In the genomic region with DNA sequence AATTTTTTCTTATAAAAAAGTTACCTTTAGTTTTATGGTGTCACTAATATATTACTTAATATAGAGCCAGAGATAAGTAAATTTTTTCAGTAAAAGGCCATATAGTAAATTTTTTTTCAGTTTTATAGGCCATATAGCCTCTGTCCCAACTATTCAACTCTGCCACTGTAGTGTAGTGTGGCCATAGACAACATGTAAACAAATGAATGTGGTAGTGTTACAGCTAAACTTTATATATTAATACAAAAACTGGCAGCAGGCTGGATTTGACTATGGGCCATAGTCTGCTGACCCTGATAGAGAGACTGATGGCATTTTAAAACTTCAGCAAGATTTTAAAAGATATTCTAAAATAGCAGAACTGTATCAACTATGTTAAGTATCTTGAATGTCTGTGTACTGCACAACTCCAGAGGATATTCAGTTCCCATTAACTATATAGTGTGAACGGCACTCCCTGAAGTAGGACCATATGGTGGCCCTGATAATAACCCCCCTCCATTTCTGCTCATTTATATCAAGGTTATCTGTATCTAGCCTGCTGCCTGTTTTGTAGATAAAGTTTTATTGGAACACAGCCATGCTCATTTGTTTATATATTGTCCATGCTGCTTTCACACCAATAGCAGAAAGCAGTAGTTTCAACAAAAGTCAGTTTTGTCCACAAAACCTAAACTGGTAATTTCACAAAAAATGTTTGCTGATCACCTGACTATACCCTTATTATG, we compare ENCODE assay signal across 20 cellular contexts.
"Had no signal": no experiment of that assay in that cellular context is flagged by ENCODE, and none has a peak within 500 bp of the region (broad histone marks: within the 10 kb centered on the region; RNA-seq: fewer than 3 reads in every experiment).

No MANE protein-coding gene starts in this region.

- H3K9me3 Mint-ChIP-seq: activated CD8-positive, alpha-beta T cell treated with anti-CD3 and anti-CD28 coated beads for 36 hours; activated naive CD4-positive, alpha-beta T cell treated with anti-CD3 and anti-CD28 coated beads, Interleukin-2, amount 10 ng/mL, durations not matched to agents 7 days and 5 days; mesothelial cell of epicardium; nephron; stimulated activated naive CD8-positive, alpha-beta T cell treated with anti-CD3 and anti-CD28 coated beads, Interleukin-15, Interleukin-2, amounts not matched to agents 100 ng/mL and 50 ng/mL, for 24 hours had no signal

- ATAC-seq: activated CD8-positive, alpha-beta memory T cell treated with anti-CD3 and anti-CD28 coated beads, Interleukin-2, amount 10 ng/mL, durations not matched to agents 7 days and 5 days; activated CD8-positive, alpha-beta T cell treated with anti-CD3 and anti-CD28 coated beads for 36 hours; gastroesophageal sphincter; left ventricle myocardium superior; psoas muscle had no signal

- DNase-seq: activated CD4-positive, alpha-beta T cell treated with anti-CD3 and anti-CD28 coated beads for 48 hours; activated CD8-positive, alpha-beta memory T cell treated with anti-CD3 and anti-CD28 coated beads, Interleukin-2, amount 10 ng/mL, durations not matched to agents 7 days and 5 days; activated CD8-positive, alpha-beta T cell treated with anti-CD3 and anti-CD28 coated beads for 36 hours; activated effector memory CD4-positive, alpha-beta T cell treated with anti-CD3 and anti-CD28 coated beads, Interleukin-2, amount 50 U/mL, for 16 hours; activated naive CD4-positive, alpha-beta T cell treated with anti-CD3 and anti-CD28 coated beads, Interleukin-2, amount 10 ng/mL, durations not matched to agents 7 days and 5 days; activated T-cell treated with anti-CD3 and anti-CD28 coated beads for 4 hours; amygdala; colonic mucosa; head of caudate nucleus; left ventricle myocardium superior; mammary epithelial cell; pancreas; psoas muscle; stimulated activated CD4-positive, alpha-beta T cell treated with anti-CD3 and anti-CD28 coated beads, Interleukin-4, amount 100 ng/mL, for 24 hours; T-helper 9 cell; tibial artery had no signal

- H3K27me3 Mint-ChIP-seq: activated CD8-positive, alpha-beta memory T cell treated with anti-CD3 and anti-CD28 coated beads, Interleukin-2, amount 10 ng/mL, durations not matched to agents 7 days and 5 days; activated CD8-positive, alpha-beta T cell treated with anti-CD3 and anti-CD28 coated beads for 36 hours; activated naive CD4-positive, alpha-beta T cell treated with anti-CD3 and anti-CD28 coated beads, Interleukin-2, amount 10 ng/mL, durations not matched to agents 7 days and 5 days; stimulated activated naive CD8-positive, alpha-beta T cell treated with anti-CD3 and anti-CD28 coated beads, Interleukin-15, Interleukin-2, amounts not matched to agents 100 ng/mL and 50 ng/mL, for 24 hours had no signal

- H3K4me3 Mint-ChIP-seq: activated CD8-positive, alpha-beta memory T cell treated with anti-CD3 and anti-CD28 coated beads, Interleukin-2, amount 10 ng/mL, durations not matched to agents 7 days and 5 days; activated CD8-positive, alpha-beta T cell treated with anti-CD3 and anti-CD28 coated beads for 36 hours; activated naive CD4-positive, alpha-beta T cell treated with anti-CD3 and anti-CD28 coated beads, Interleukin-2, amount 10 ng/mL, durations not matched to agents 7 days and 5 days; mesothelial cell of epicardium; nephron; stimulated activated naive CD8-positive, alpha-beta T cell treated with anti-CD3 and anti-CD28 coated beads, Interleukin-15, Interleukin-2, amounts not matched to agents 100 ng/mL and 50 ng/mL, for 24 hours had no signal

- H3K4me1 Mint-ChIP-seq: activated naive CD4-positive, alpha-beta T cell treated with anti-CD3 and anti-CD28 coated beads, Interleukin-2, amount 10 ng/mL, durations not matched to agents 7 days and 5 days; nephron had no signal

- H3K27ac Mint-ChIP-seq: activated CD8-positive, alpha-beta memory T cell treated with anti-CD3 and anti-CD28 coated beads, Interleukin-2, amount 10 ng/mL, durations not matched to agents 7 days and 5 days; activated CD8-positive, alpha-beta T cell treated with anti-CD3 and anti-CD28 coated beads for 36 hours; activated naive CD4-positive, alpha-beta T cell treated with anti-CD3 and anti-CD28 coated beads, Interleukin-2, amount 10 ng/mL, durations not matched to agents 7 days and 5 days; mesothelial cell of epicardium; nephron; stimulated activated naive CD8-positive, alpha-beta T cell treated with anti-CD3 and anti-CD28 coated beads, Interleukin-15, Interleukin-2, amounts not matched to agents 100 ng/mL and 50 ng/mL, for 24 hours had no signal
